In genomic region chr12:88035271-88035906, GRCh38 we compare ENCODE assay signal across 7 cellular contexts. TPM values are rescaled to one million over a fixed set of nuclear protein-coding genes. Genes with fewer than 3 reads are reported as not detected.
A peak's percentile ranks its signal among the peaks of the same experiment; 100 is the strongest.
DNase-seq lines count a peak whose midpoint lies in the region; ATAC-seq, FAIRE-seq and TF ChIP-seq lines count a peak whose summit lies in the region.

No MANE protein-coding gene starts in this region.

- peak; percentile 100 for ATAC-seq in GM18505 (IDR thresholded peaks at IDR 0.05; ENCODE audit: unreplicated experiment)
- ATAC-seq in HG02970 (IDR thresholded peaks at IDR 0.05; ENCODE audit: low FRiP score, unreplicated experiment) = peak; percentile 100

- H3K4me1 ChIP-seq in astrocyte (ENCODE audit: insufficient read depth, low read length) = peaks cover 11% of the 10 kb centered on the region

- peaks cover 13% of the 10 kb centered on the region for H3K36me3 Mint-ChIP-seq in T-helper 2 cell treated with Interferon-gamma antibody and Interleukin-4, amounts not matched to agents 5 μg/mL and 100 μg/mL, for 36 hours (ENCODE audit: low read depth)
- H3K36me3 Mint-ChIP-seq in astrocyte (ENCODE audit: low read depth, unreplicated experiment) = no peaks in the 10 kb centered on the region

- H3K4me3 Mint-ChIP-seq in T-helper 2 cell treated with Interferon-gamma antibody and Interleukin-4, amounts not matched to agents 5 μg/mL and 100 μg/mL, for 36 hours = peak overlapping the region; percentile 99
- H3K4me3 Mint-ChIP-seq in astrocyte (ENCODE audit: unreplicated experiment) = peak overlapping the region; percentile 94

- peak overlapping the region; percentile 93 for H3K4me3 ChIP-seq in astrocyte (ENCODE audit: insufficient read depth, low read depth, low read length)

- peak; percentile 92 for TF ChIP-seq POLR2A in GM18505 (IDR thresholded peaks at IDR 0.05; ENCODE audit: borderline replicate concordance, extremely low read depth, insufficient read depth, insufficient read length)

- H2AFZ ChIP-seq in astrocyte (ENCODE audit: low read depth, low read length) = peak overlapping the region; percentile 89

- peak overlapping the region; percentile 96 for H3K27ac Mint-ChIP-seq in T-helper 2 cell treated with Interferon-gamma antibody and Interleukin-4, amounts not matched to agents 5 μg/mL and 100 μg/mL, for 36 hours
- H3K27ac Mint-ChIP-seq in astrocyte (ENCODE audit: unreplicated experiment) = no peak overlapping the region

- no peaks in the 10 kb centered on the region for H3K9me3 ChIP-seq in astrocyte (ENCODE audit: insufficient read depth, low read depth, low read length)

- no peaks in the 10 kb centered on the region for H3K27me3 ChIP-seq in astrocyte (ENCODE audit: insufficient read depth, low read length)

- H3K36me3 ChIP-seq in astrocyte (ENCODE audit: insufficient read depth, low read length) = no peaks in the 10 kb centered on the region

- peaks cover 17% of the 10 kb centered on the region for H4K20me1 ChIP-seq in astrocyte (ENCODE audit: insufficient read depth, low read length)

- TF ChIP-seq CTCF in astrocyte (IDR thresholded peaks at IDR 0.05; ENCODE audit: insufficient read depth, low read depth, low read length) = no peak

- H3K9ac ChIP-seq in astrocyte (ENCODE audit: low read length) = peak overlapping the region; percentile 89

- peaks cover 9% of the 10 kb centered on the region for H3K9me3 Mint-ChIP-seq in T-helper 2 cell treated with Interferon-gamma antibody and Interleukin-4, amounts not matched to agents 5 μg/mL and 100 μg/mL, for 36 hours
- no peaks in the 10 kb centered on the region for H3K9me3 Mint-ChIP-seq in astrocyte (ENCODE audit: unreplicated experiment)

- peaks cover 49% of the 10 kb centered on the region for H3K79me2 ChIP-seq in astrocyte (ENCODE audit: insufficient read depth, low read length)

- H3K4me1 Mint-ChIP-seq in T-helper 2 cell treated with Interferon-gamma antibody and Interleukin-4, amounts not matched to agents 5 μg/mL and 100 μg/mL, for 36 hours (ENCODE audit: low read depth) = peaks cover 47% of the 10 kb centered on the region
- peaks cover 11% of the 10 kb centered on the region for H3K4me1 Mint-ChIP-seq in astrocyte (ENCODE audit: low read depth, unreplicated experiment)

- H3K27ac ChIP-seq in astrocyte (ENCODE audit: low read depth, low read length) = peak overlapping the region; percentile 68

- H3K4me2 ChIP-seq in astrocyte (ENCODE audit: low read length) = peak overlapping the region; percentile 93

- H3K27me3 Mint-ChIP-seq in T-helper 2 cell treated with Interferon-gamma antibody and Interleukin-4, amounts not matched to agents 5 μg/mL and 100 μg/mL, for 36 hours (ENCODE audit: low read depth) = no peaks in the 10 kb centered on the region
- no peaks in the 10 kb centered on the region for H3K27me3 Mint-ChIP-seq in astrocyte (ENCODE audit: low read depth, unreplicated experiment)

- DNase-seq in NCI-H187 treated with DMSO at 0.1 percent for 48 hours (lab: John Stamatoyannopoulos, UW) = peak; percentile 53
- peak; percentile 92 for DNase-seq in T-helper 2 cell treated with Interferon-gamma antibody and Interleukin-4, amounts not matched to agents 5 μg/mL and 100 μg/mL, for 36 hours (ENCODE audit: low spot score)
- DNase-seq in astrocyte (ENCODE audit: low read depth) = peak; percentile 78
- DNase-seq in hippocampal formation (lab: John Stamatoyannopoulos, UW) = peak; percentile 85 to 87
- peak; percentile 93 for DNase-seq in retina

- no peak for FAIRE-seq in astrocyte (lab: Jason Lieb, UNC)

RNA-seq across cellular contexts. Expression of gene C12orf50, which starts 6.2 kb away (rescaled TPM):
- total RNA-seq in astrocyte = not detected in 2 replicates

Comparison
In these comparisons a context has a peak if more than half of its experiments do, and no peak if none do; other contexts are left out.
1. Peak in every context shown above with its lines: DNase-seq, ATAC-seq, H3K4me3 ChIP-seq and H3K27ac ChIP-seq.